In the genomic region with DNA sequence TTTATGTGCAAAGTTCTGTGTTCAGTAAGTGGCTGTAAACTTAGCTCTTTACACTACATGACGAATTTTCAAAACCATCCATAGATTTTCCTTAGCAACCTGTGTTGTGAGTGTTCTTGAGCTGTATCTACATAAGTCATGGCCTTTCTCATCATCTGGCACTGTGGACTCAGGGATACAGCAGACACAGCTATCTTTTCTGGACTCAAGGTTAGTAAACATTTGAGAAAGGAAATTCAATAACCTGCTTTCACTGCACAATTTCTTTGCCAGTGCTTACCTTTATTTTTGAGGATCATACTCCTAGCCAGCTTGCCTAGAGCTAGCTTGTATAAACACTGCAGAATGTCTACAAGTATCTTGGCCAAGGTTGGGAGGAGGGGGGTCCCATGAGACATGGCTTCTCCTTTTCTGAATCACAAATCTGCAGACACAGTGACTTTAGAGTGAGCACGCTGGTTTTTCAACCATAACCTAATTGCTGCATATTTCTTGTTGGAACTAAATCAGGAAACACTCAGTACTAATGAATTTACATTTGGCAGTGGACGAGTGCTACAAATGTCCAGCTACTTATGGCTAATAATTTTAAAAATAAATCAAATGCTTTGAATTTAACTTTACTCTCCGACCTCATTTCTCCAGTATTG, we compare ENCODE assay signal across 14 cellular contexts. TPM values are rescaled to one million over a fixed set of nuclear protein-coding genes. Genes with fewer than 3 reads are reported as not detected.
DNase-seq lines count a peak whose midpoint lies in the region; FAIRE-seq and TF ChIP-seq lines count a peak whose summit lies in the region.
"Had no signal": no experiment of that assay in that cellular context is flagged by ENCODE, and none has a peak within 500 bp of the region (broad histone marks: within the 10 kb centered on the region; RNA-seq: fewer than 3 reads in every experiment).

No MANE protein-coding gene starts in this region.

- H3K18ac ChIP-seq in mesendoderm (ENCODE audit: low read length), result no peak overlapping the region

- H2BK5ac ChIP-seq in mesendoderm (ENCODE audit: low read length), result no peak overlapping the region

- WGBS in mesendoderm (ENCODE audit: extremely low coverage, insufficient coverage, low lambda C conversion rate), result no CpG with 5 or more reads among the region's 4 CpGs

- H3K27me3 ChIP-seq in OCI-LY3 (ENCODE audit: low read depth, low read length), result no peaks in the 10 kb centered on the region
- no peaks in the 10 kb centered on the region for H3K27me3 ChIP-seq in parathyroid adenoma (ENCODE audit: control insufficient read depth, insufficient read depth, low read length)
- no peaks in the 10 kb centered on the region for H3K27me3 ChIP-seq in mesendoderm (ENCODE audit: insufficient read depth, low read length, poor library complexity)
- H3K27me3 ChIP-seq: BLaER1, upper lobe of right lung had no signal

- DNase-seq in EH (ENCODE audit: low read depth) (peak; percentile 78), fibroblast of mammary gland (ENCODE audit: low read depth) (peak; percentile 88), mesendoderm (no peak), AML-193 (lab: John Stamatoyannopoulos, UW) (no peak), activated T-cell treated with anti-CD3 and anti-CD28 coated beads for 4 hours (no peak), RCC 7860 (ENCODE audit: low spot score) (no peak)
- DNase-seq: activated naive CD4-positive, alpha-beta T cell treated with anti-CD3 and anti-CD28 coated beads, Interleukin-2, amount 10 ng/mL, durations not matched to agents 7 days and 5 days; cerebellar nuclear complex; NCI-H2081 treated with DMSO at 0.1 percent for 48 hours; stimulated activated CD8-positive, alpha-beta memory T cell treated with anti-CD3 and anti-CD28 coated beads, Interleukin-4, amount 100 ng/mL, for 48 hours; upper lobe of right lung had no signal

- H4K20me1 ChIP-seq in OCI-LY3 (ENCODE audit: insufficient read depth, low read length), result no peaks in the 10 kb centered on the region
- H4K20me1 ChIP-seq: BLaER1 had no signal

- no peaks in the 10 kb centered on the region for H3K79me2 ChIP-seq in OCI-LY3 (ENCODE audit: low read length)
- H3K79me2 ChIP-seq in parathyroid adenoma, result no peaks in the 10 kb centered on the region
- no peaks in the 10 kb centered on the region for H3K79me2 ChIP-seq in mesendoderm (ENCODE audit: control insufficient read depth, insufficient read depth, low read length)

- H3K9ac ChIP-seq in OCI-LY3 (ENCODE audit: low read length) (no peak overlapping the region), parathyroid adenoma (no peak overlapping the region), mesendoderm (ENCODE audit: low read length) (no peak overlapping the region)
- H3K9ac ChIP-seq: BLaER1 had no signal

- H4K5ac ChIP-seq in mesendoderm (ENCODE audit: low read length), result no peak overlapping the region

- H2BK120ac ChIP-seq in mesendoderm (ENCODE audit: low read depth, low read length), result no peak overlapping the region

- H3K4me3 ChIP-seq in OCI-LY3 (ENCODE audit: low read length) (no peak overlapping the region), fibroblast of mammary gland (ENCODE audit: control insufficient read depth, low read depth, low read length) (no peak overlapping the region), parathyroid adenoma (ENCODE audit: low read depth, low read length) (peak overlapping the region; percentile 12), mesendoderm (ENCODE audit: low read length) (no peak overlapping the region)
- H3K4me3 ChIP-seq: BLaER1, upper lobe of right lung had no signal

- H3K9me3 ChIP-seq in OCI-LY3 (ENCODE audit: insufficient read depth, low read length) (no peaks in the 10 kb centered on the region), parathyroid adenoma (ENCODE audit: control insufficient read depth, low read length) (no peaks in the 10 kb centered on the region)
- H3K9me3 ChIP-seq: BLaER1, upper lobe of right lung had no signal

- no peaks in the 10 kb centered on the region for H3K36me3 ChIP-seq in OCI-LY3 (replicated peaks; ENCODE audit: low read depth, low read length)
- H3K36me3 ChIP-seq in parathyroid adenoma (ENCODE audit: control insufficient read depth, insufficient read depth, low read length), result no peaks in the 10 kb centered on the region
- no peaks in the 10 kb centered on the region for H3K36me3 ChIP-seq in mesendoderm (ENCODE audit: control insufficient read depth, insufficient read depth, low read length)
- H3K36me3 ChIP-seq: BLaER1, upper lobe of right lung had no signal

- no peak overlapping the region for H3K56ac ChIP-seq in mesendoderm (ENCODE audit: low read length)

- no peak overlapping the region for H3K4ac ChIP-seq in mesendoderm (ENCODE audit: low read depth, low read length)

- H3K4me1 ChIP-seq in OCI-LY3 (ENCODE audit: low read length) (peaks cover 20% of the 10 kb centered on the region), parathyroid adenoma (no peaks in the 10 kb centered on the region), mesendoderm (ENCODE audit: control insufficient read depth, low read depth, low read length) (no peaks in the 10 kb centered on the region)
- H3K4me1 ChIP-seq: upper lobe of right lung had no signal

- H4K8ac ChIP-seq in mesendoderm (ENCODE audit: low read depth, low read length), result no peak overlapping the region

- H2AFZ ChIP-seq in OCI-LY3 (ENCODE audit: low read depth, low read length) (peak overlapping the region; percentile 46; the same call in 1 of the 2 replicates), parathyroid adenoma (no peak overlapping the region)

- no peak overlapping the region for H3K23ac ChIP-seq in mesendoderm (ENCODE audit: low read length)

- FAIRE-seq in RCC 7860 (lab: Jason Lieb, UNC), result no peak

- H3K4me2 ChIP-seq in OCI-LY3 (ENCODE audit: low read length) (0 out of 2 replicates have a peak overlapping the region, but pooled peaks have one; percentile 9), parathyroid adenoma (ENCODE audit: low read length) (peak overlapping the region; percentile 46), mesendoderm (ENCODE audit: low read length) (no peak overlapping the region)
- H3K4me2 ChIP-seq: BLaER1 had no signal

- H3K27ac ChIP-seq in OCI-LY3 (ENCODE audit: low read length), result no peak overlapping the region
- H3K27ac ChIP-seq in parathyroid adenoma, result no peak overlapping the region
- no peak overlapping the region for H3K27ac ChIP-seq in mesendoderm (ENCODE audit: low read depth, low read length)
- H3K27ac ChIP-seq: BLaER1, upper lobe of right lung had no signal

- H3K79me1 ChIP-seq in mesendoderm (ENCODE audit: low read length), result no peaks in the 10 kb centered on the region

- H2AK5ac ChIP-seq in mesendoderm (ENCODE audit: low read length), result no peak overlapping the region

- H2BK15ac ChIP-seq in mesendoderm (replicated peaks; ENCODE audit: low read depth), result no peak overlapping the region

- TF ChIP-seq CTCF in OCI-LY3 (IDR thresholded peaks at IDR 0.05; ENCODE audit: low read depth, low read length) (no peak), fibroblast of mammary gland (conservative IDR thresholded peaks at IDR 0.05; ENCODE audit: control insufficient read depth, insufficient read depth, low read depth, low read length) (no peak), parathyroid adenoma (IDR thresholded peaks at IDR 0.05) (no peak)

RNA-seq across cellular contexts. Expression of gene ADAMTS5, which starts 27.2 kb away (rescaled TPM):
- 2.4 TPM for polyA plus RNA-seq in mesendoderm (2013, experiment 1 of 2)
- 2.4 TPM for polyA plus RNA-seq in mesendoderm (2013, experiment 2 of 2)

Comparison
In these comparisons a context has a peak if more than half of its experiments do, and no peak if none do; other contexts are left out.
1. DNase-seq: peak in EH (single experiment) and fibroblast of mammary gland (single experiment); none in mesendoderm (single experiment), AML-193 (0 of 2), activated T-cell treated with anti-CD3 and anti-CD28 coated beads for 4 hours (single experiment) and RCC 7860 (single experiment).